11 cellular contexts compared by ENCODE assay signal in genomic region chr3:50090985-50091384, GRCh38. TPM values are rescaled to one million over a fixed set of nuclear protein-coding genes. Genes with fewer than 3 reads are reported as not detected.
DNase-seq lines count a peak whose midpoint lies in the region; ATAC-seq and TF ChIP-seq lines count a peak whose summit lies in the region.
"Had no signal": no experiment of that assay in that cellular context is flagged by ENCODE, and none has a peak within 500 bp of the region (broad histone marks: within the 10 kb centered on the region; RNA-seq: fewer than 3 reads in every experiment).

No MANE protein-coding gene starts in this region.

- CTCF ChIA-PET in activated CD4-positive, alpha-beta T cell treated with anti-CD3 and anti-CD28 coated beads, Interleukin-2, amount 10 ng/mL, durations not matched to agents 7 days and 5 days (lab: Charles Lee): no interaction called here
- CTCF ChIA-PET in activated B cell treated with CpG ODN at 0.5 μM for 24 hours (lab: Charles Lee): no interaction called here

- H3K36me3 ChIP-seq in smooth muscle cell (ENCODE audit: low read depth): peaks cover 31% of the 10 kb centered on the region

- H2AFZ ChIP-seq in smooth muscle cell (ENCODE audit: low read depth): no peak overlapping the region

- H3K27ac Mint-ChIP-seq in activated CD4-positive, alpha-beta T cell treated with anti-CD3 and anti-CD28 coated beads, Interleukin-2, amount 10 ng/mL, durations not matched to agents 7 days and 5 days: peak overlapping the region; percentile 99
- no peak overlapping the region for H3K27ac Mint-ChIP-seq in activated B cell treated with CpG ODN at 0.5 μM for 24 hours

- no peaks in the 10 kb centered on the region for H3K9me3 ChIP-seq in smooth muscle cell (replicated peaks; ENCODE audit: low read depth)

- no peaks in the 10 kb centered on the region for H3K27me3 Mint-ChIP-seq in activated CD4-positive, alpha-beta T cell treated with anti-CD3 and anti-CD28 coated beads, Interleukin-2, amount 10 ng/mL, durations not matched to agents 7 days and 5 days
- no peaks in the 10 kb centered on the region for H3K27me3 Mint-ChIP-seq in activated B cell treated with CpG ODN at 0.5 μM for 24 hours

- no peaks in the 10 kb centered on the region for H3K9me3 Mint-ChIP-seq in activated CD4-positive, alpha-beta T cell treated with anti-CD3 and anti-CD28 coated beads, Interleukin-2, amount 10 ng/mL, durations not matched to agents 7 days and 5 days
- H3K9me3 Mint-ChIP-seq in activated B cell treated with CpG ODN at 0.5 μM for 24 hours: no peaks in the 10 kb centered on the region

- DNase-seq in activated CD4-positive, alpha-beta T cell treated with anti-CD3 and anti-CD28 coated beads, Interleukin-2, amount 10 ng/mL, durations not matched to agents 7 days and 5 days: no peak
- no peak for DNase-seq in activated CD4-positive, alpha-beta T cell treated with anti-CD3 and anti-CD28 coated beads for 4 hours
- no peak for DNase-seq in activated B cell treated with CpG ODN at 0.5 μM for 24 hours
- DNase-seq in fibroblast of pulmonary artery (ENCODE audit: low read depth): no peak
- DNase-seq in smooth muscle cell (lab: John Stamatoyannopoulos, UW; ENCODE audit: unreplicated experiment): no peak
- DNase-seq in NCI-H82 (lab: John Stamatoyannopoulos, UW): no peak
- DNase-seq in head of caudate nucleus: no peak
- no peak for DNase-seq in stimulated activated CD4-positive, alpha-beta T cell treated with anti-CD3 and anti-CD28 coated beads, Interleukin-15, amount 100 ng/mL, for 24 hours
- DNase-seq: ACHN; activated effector memory CD4-positive, alpha-beta T cell treated with anti-CD3 and anti-CD28 coated beads, Interleukin-2, amount 50 U/mL, for 16 hours; NCI-H2029 treated with DMSO at 0.1 percent for 48 hours had no signal

- H3F3A ChIP-seq in smooth muscle cell (ENCODE audit: low read depth): no peaks in the 10 kb centered on the region

- no peak for TF ChIP-seq CTCF in activated B cell treated with CpG ODN at 0.5 μM for 24 hours (IDR thresholded peaks at IDR 0.05)
- no peak for TF ChIP-seq CTCF in fibroblast of pulmonary artery (IDR thresholded peaks at IDR 0.05; ENCODE audit: low read length, missing control alignments)
- TF ChIP-seq CTCF in smooth muscle cell (IDR thresholded peaks at IDR 0.05; ENCODE audit: borderline replicate concordance, insufficient read depth, poor library complexity, severe bottlenecking): no peak

- peaks cover 64% of the 10 kb centered on the region for H4K20me1 ChIP-seq in smooth muscle cell (ENCODE audit: low read depth)

- H3K4me2 ChIP-seq in smooth muscle cell: peak overlapping the region; percentile 90

- no peaks in the 10 kb centered on the region for H3K27me3 ChIP-seq in smooth muscle cell (ENCODE audit: low read depth)

- H3K9ac ChIP-seq in smooth muscle cell (ENCODE audit: low read depth): peak overlapping the region; percentile 99

- peak overlapping the region; percentile 10 for H3K27ac ChIP-seq in smooth muscle cell (ENCODE audit: low read depth)

- H3K36me3 Mint-ChIP-seq in activated CD4-positive, alpha-beta T cell treated with anti-CD3 and anti-CD28 coated beads, Interleukin-2, amount 10 ng/mL, durations not matched to agents 7 days and 5 days (ENCODE audit: low read depth): peaks cover 48% of the 10 kb centered on the region
- H3K36me3 Mint-ChIP-seq in activated B cell treated with CpG ODN at 0.5 μM for 24 hours (ENCODE audit: low read depth): peaks cover 64% of the 10 kb centered on the region

- peaks cover 64% of the 10 kb centered on the region for H3K79me2 ChIP-seq in smooth muscle cell (ENCODE audit: low read depth)

- peaks cover 34% of the 10 kb centered on the region for H3K4me1 Mint-ChIP-seq in activated CD4-positive, alpha-beta T cell treated with anti-CD3 and anti-CD28 coated beads, Interleukin-2, amount 10 ng/mL, durations not matched to agents 7 days and 5 days
- H3K4me1 Mint-ChIP-seq in activated B cell treated with CpG ODN at 0.5 μM for 24 hours: peaks cover 34% of the 10 kb centered on the region

- H3K4me3 ChIP-seq in fibroblast of pulmonary artery (replicated peaks; ENCODE audit: low read depth, low read length) (peak overlapping the region; percentile 99), smooth muscle cell (peak overlapping the region; percentile 73)

- H3K4me1 ChIP-seq in smooth muscle cell (ENCODE audit: low read depth): peaks cover 11% of the 10 kb centered on the region

- no peak for ATAC-seq in activated B cell treated with CpG ODN at 0.5 μM for 24 hours (ENCODE audit: low read depth)

- peak overlapping the region; percentile 98 for H3K4me3 Mint-ChIP-seq in activated CD4-positive, alpha-beta T cell treated with anti-CD3 and anti-CD28 coated beads, Interleukin-2, amount 10 ng/mL, durations not matched to agents 7 days and 5 days
- peak overlapping the region; percentile 98 for H3K4me3 Mint-ChIP-seq in activated B cell treated with CpG ODN at 0.5 μM for 24 hours

- POLR2A ChIA-PET in activated CD4-positive, alpha-beta T cell treated with anti-CD3 and anti-CD28 coated beads, Interleukin-2, amount 10 ng/mL, durations not matched to agents 7 days and 5 days (lab: Charles Lee): interaction anchor here (0.6 kb wide), 1 partner anchor 31 kb away, joined by 5 read pairs; no protein-coding TSS in a partner anchor
- POLR2A ChIA-PET in activated B cell treated with CpG ODN at 0.5 μM for 24 hours (lab: Charles Lee): interaction anchor here (0.6 kb wide), 1 partner anchor 552 kb away, joined by 4 read pairs; no protein-coding TSS in a partner anchor

- intact Hi-C loops in activated B cell treated with CpG ODN at 0.5 μM for 24 hours (cut with micrococcal nuclease) (no loop called here), head of caudate nucleus (cut with DNase I) (loop anchor here (10.0 kb wide), 1 partner anchor 146 kb away; the partner anchor contains the start of gene RBM6)

RNA-seq across cellular contexts. Expression of gene RBM5, which starts 2.3 kb away (rescaled TPM):
- total RNA-seq in activated CD4-positive, alpha-beta T cell treated with anti-CD3 and anti-CD28 coated beads, Interleukin-2, amount 10 ng/mL, durations not matched to agents 7 days and 5 days: 100 to 1,000 TPM; 212 to 215 TPM
- total RNA-seq in activated B cell treated with CpG ODN at 0.5 μM for 24 hours (261 and 316 TPM in 2 replicates), smooth muscle cell (151 and 177 TPM in 2 replicates)
- polyA plus RNA-seq in smooth muscle cell: 56.0 and 67.6 TPM in 2 replicates
